9 cellular contexts compared by ENCODE assay signal in genomic region chr4:10762541-10762940, GRCh38.
DNase-seq lines count a peak whose midpoint lies in the region; ATAC-seq and FAIRE-seq lines count a peak whose summit lies in the region.
"Had no signal": no experiment of that assay in that cellular context is flagged by ENCODE, and none has a peak within 500 bp of the region (broad histone marks: within the 10 kb centered on the region; RNA-seq: fewer than 3 reads in every experiment).

No MANE protein-coding gene starts in this region.

- FAIRE-seq in urothelium cell line (lab: Jason Lieb, UNC), result no peak

- DNase-seq in NCI-H748 (lab: John Stamatoyannopoulos, UW; ENCODE audit: unreplicated experiment) (peak; percentile 51), NCI-H748 treated with DMSO at 0.1 percent for 48 hours (lab: John Stamatoyannopoulos, UW) (no peak), NCI-H524 treated with DMSO at 0.1 percent for 48 hours (lab: John Stamatoyannopoulos, UW) (peak; percentile 50), fibroblast of the conjunctiva (ENCODE audit: low read depth) (peak; percentile 18), urothelium cell line (ENCODE audit: low spot score) (peak; percentile 43), SW480 (ENCODE audit: low spot score) (no peak), midbrain (lab: John Stamatoyannopoulos, UW) (no peak)
- DNase-seq: activated T-cell treated with anti-CD3 and anti-CD28 coated beads, Interleukin-2, amount 50 U/mL, for 72 hours had no signal

- no peak for ATAC-seq in GM21526 (IDR thresholded peaks at IDR 0.05; ENCODE audit: low FRiP score, unreplicated experiment)
- ATAC-seq: activated T-cell treated with anti-CD3 and anti-CD28 coated beads, Interleukin-2, amount 50 U/mL, for 72 hours had no signal

Comparison
In these comparisons a context has a peak if more than half of its experiments do, and no peak if none do; other contexts are left out.
1. DNase-seq: peak in NCI-H748 (single experiment), NCI-H524 treated with DMSO at 0.1 percent for 48 hours (single experiment), fibroblast of the conjunctiva (single experiment) and urothelium cell line (single experiment); none in NCI-H748 treated with DMSO at 0.1 percent for 48 hours (single experiment), SW480 (single experiment) and midbrain (single experiment).